17 cellular contexts compared by ENCODE assay signal in genomic region chr5:145579336-145579735, GRCh38.
DNase-seq lines count a peak whose midpoint lies in the region; ATAC-seq and TF ChIP-seq lines count a peak whose summit lies in the region.
"Had no signal": no experiment of that assay in that cellular context is flagged by ENCODE, and none has a peak within 500 bp of the region (broad histone marks: within the 10 kb centered on the region; RNA-seq: fewer than 3 reads in every experiment).

No MANE protein-coding gene starts in this region.

- ATAC-seq in HG02623 (IDR thresholded peaks at IDR 0.05; ENCODE audit: unreplicated experiment) (no peak), HG03439 (IDR thresholded peaks at IDR 0.05; ENCODE audit: unreplicated experiment) (no peak)

- TF ChIP-seq CTCF in LNCaP clone FGC (IDR thresholded peaks at IDR 0.05; ENCODE audit: control insufficient read depth, extremely low read depth, insufficient read depth), result no peak

- DNase-seq in NCI-H748 (lab: John Stamatoyannopoulos, UW; ENCODE audit: unreplicated experiment) (peak; percentile 20), NCI-H748 treated with DMSO at 0.1 percent for 48 hours (lab: John Stamatoyannopoulos, UW) (no peak), HT-29 (ENCODE audit: low spot score) (peak; percentile 15), LNCaP clone FGC (ENCODE audit: low read depth) (peak; percentile 33), NCI-H69 (lab: John Stamatoyannopoulos, UW) (peak; percentile 57)
- DNase-seq: C1 segment of cervical spinal cord; Calu3; CD4-positive, alpha-beta memory T cell; COR-L47; DMS53; DMS79 treated with DMSO at 0.1 percent for 48 hours; GF-D8; GOT3; HFFc6 had no signal

- no peak overlapping the region for H3K4me3 ChIP-seq in LNCaP clone FGC (ENCODE audit: low read depth, low read length)
- H3K4me3 ChIP-seq: HAP-1 had no signal
